In the genomic region with DNA sequence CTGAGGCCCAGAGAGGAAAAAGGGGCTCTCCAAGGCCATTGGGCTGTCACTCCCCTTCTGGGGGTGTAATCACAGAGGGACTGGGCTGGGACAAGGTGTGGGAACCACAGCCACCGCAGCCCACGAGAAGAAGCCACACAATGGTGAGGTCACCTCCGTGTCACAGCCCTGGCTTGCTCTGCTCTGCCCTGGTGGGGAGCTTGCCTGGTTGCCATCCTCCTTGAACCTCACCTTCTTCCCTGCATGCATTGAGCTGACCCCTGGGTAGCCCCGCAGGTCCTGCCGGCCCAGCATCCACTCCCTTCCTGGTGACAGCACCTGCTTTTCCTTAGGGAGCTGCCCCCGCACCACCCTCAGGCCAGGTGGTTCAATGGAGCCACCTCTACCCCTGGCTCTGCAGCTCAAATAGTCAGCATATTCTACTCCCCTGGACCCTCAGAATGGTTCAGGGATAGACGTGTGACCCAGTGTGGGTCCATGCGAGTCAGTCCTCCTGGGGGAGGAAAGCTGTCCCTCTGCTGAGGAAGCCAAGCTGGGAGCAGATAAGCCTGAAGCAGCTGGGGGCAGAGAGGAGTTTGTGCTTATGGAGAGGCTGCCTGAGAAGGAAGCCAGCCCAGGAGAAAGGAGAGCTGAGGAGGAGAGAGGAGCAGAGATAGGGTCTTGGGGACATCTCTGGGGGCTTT, we compare ENCODE assay signal across 2 cellular contexts.
TF ChIP-seq lines count a peak whose summit lies in the region.

No MANE protein-coding gene starts in this region.

TF ChIP-seq in HEK293, 187 proteins besides CTCF, POLR2A, EP300 and RAD21:
- TF ChIP-seq ZIC2 (tag by site-specific recombination; IDR thresholded peaks at IDR 0.05), result peak; percentile 94
- TF ChIP-seq GLI4 (tag by site-specific recombination; IDR thresholded peaks at IDR 0.05), result no peak
- no peak for TF ChIP-seq ZNF239 (tag by site-specific recombination; IDR thresholded peaks at IDR 0.05)
- TF ChIP-seq, protein P1, sequence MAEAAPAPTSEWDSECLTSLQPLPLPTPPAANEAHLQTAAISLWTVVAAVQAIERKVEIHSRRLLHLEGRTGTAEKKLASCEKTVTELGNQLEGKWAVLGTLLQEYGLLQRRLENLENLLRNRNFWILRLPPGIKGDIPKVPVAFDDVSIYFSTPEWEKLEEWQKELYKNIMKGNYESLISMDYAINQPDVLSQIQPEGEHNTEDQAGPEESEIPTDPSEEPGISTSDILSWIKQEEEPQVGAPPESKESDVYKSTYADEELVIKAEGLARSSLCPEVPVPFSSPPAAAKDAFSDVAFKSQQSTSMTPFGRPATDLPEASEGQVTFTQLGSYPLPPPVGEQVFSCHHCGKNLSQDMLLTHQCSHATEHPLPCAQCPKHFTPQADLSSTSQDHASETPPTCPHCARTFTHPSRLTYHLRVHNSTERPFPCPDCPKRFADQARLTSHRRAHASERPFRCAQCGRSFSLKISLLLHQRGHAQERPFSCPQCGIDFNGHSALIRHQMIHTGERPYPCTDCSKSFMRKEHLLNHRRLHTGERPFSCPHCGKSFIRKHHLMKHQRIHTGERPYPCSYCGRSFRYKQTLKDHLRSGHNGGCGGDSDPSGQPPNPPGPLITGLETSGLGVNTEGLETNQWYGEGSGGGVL (tag by site-specific recombination; IDR thresholded peaks at IDR 0.05), result no peak
- no peak for TF ChIP-seq ZNF610 (tag by site-specific recombination; IDR thresholded peaks at IDR 0.05; ENCODE audit: borderline replicate concordance)
- no peak for TF ChIP-seq ZFP41 (tag by site-specific recombination; IDR thresholded peaks at IDR 0.05; ENCODE audit: borderline replicate concordance)
- peak; percentile 85 for TF ChIP-seq GLIS1 (tag by site-specific recombination; IDR thresholded peaks at IDR 0.05)

TF ChIP-seq in GM12878, 131 proteins besides CTCF, POLR2A, EP300 and RAD21 (continues in another document):
- TF ChIP-seq PRDM15 (CRISPR knock-in tag; IDR thresholded peaks at IDR 0.05) (no peak), RBBP5 (conservative IDR thresholded peaks at IDR 0.05) (no peak), EED (IDR thresholded peaks at IDR 0.05; ENCODE audit: low read depth) (peak; percentile 34; the same call in 1 of the 2 replicates), RCOR1 (conservative IDR thresholded peaks at IDR 0.05; ENCODE audit: low read depth, low read length) (no peak), MEF2A (IDR thresholded peaks at IDR 0.05; ENCODE audit: insufficient read depth, low read depth, low read length) (no peak), NKRF (conservative IDR thresholded peaks at IDR 0.05) (no peak), HSF1 (IDR thresholded peaks at IDR 0.05; ENCODE audit: low read depth, low read length) (no peak), ETV6 (conservative IDR thresholded peaks at IDR 0.05 in 1 of 2, IDR thresholded peaks at IDR 0.05 in 1 of 2; ENCODE audit: borderline replicate concordance in 1 of 2, low read depth in 1 of 2) (no peak), BRCA1 (IDR thresholded peaks at IDR 0.05; ENCODE audit: low read depth, low read length) (no peak), ASH2L (IDR thresholded peaks at IDR 0.05; ENCODE audit: borderline replicate concordance, low read depth) (no peak), ATF7 (IDR thresholded peaks at IDR 0.05; ENCODE audit: low read depth) (peak; percentile 68; the same call in 1 of the 2 replicates), TCF7 (IDR thresholded peaks at IDR 0.05; ENCODE audit: borderline replicate concordance) (no peak), CREM (IDR thresholded peaks at IDR 0.05; ENCODE audit: low read depth) (no peak), ZSCAN29 (IDR thresholded peaks at IDR 0.05) (no peak), RB1 (IDR thresholded peaks at IDR 0.05; ENCODE audit: borderline replicate concordance) (no peak), SMAD5 (IDR thresholded peaks at IDR 0.05; ENCODE audit: low read depth) (no peak), JUND (IDR thresholded peaks at IDR 0.05; ENCODE audit: low read depth, low read length) (no peak), KLF5 (IDR thresholded peaks at IDR 0.05; ENCODE audit: partially characterized antibody) (no peak), CHD1 (IDR thresholded peaks at IDR 0.05; ENCODE audit: low read depth, low read length) (no peak), MYB (IDR thresholded peaks at IDR 0.05; ENCODE audit: borderline replicate concordance, low read depth, low read length) (no peak), ZNF207 (IDR thresholded peaks at IDR 0.05; ENCODE audit: borderline replicate concordance) (no peak), YBX1 (IDR thresholded peaks at IDR 0.05) (no peak), E4F1 (IDR thresholded peaks at IDR 0.05; ENCODE audit: borderline replicate concordance, partially characterized antibody) (no peak), NFXL1 (IDR thresholded peaks at IDR 0.05; ENCODE audit: borderline replicate concordance) (no peak), POU2F2 (IDR thresholded peaks at IDR 0.05; ENCODE audit: borderline replicate concordance, low read depth, low read length) (no peak)
- TF ChIP-seq, protein P2, sequence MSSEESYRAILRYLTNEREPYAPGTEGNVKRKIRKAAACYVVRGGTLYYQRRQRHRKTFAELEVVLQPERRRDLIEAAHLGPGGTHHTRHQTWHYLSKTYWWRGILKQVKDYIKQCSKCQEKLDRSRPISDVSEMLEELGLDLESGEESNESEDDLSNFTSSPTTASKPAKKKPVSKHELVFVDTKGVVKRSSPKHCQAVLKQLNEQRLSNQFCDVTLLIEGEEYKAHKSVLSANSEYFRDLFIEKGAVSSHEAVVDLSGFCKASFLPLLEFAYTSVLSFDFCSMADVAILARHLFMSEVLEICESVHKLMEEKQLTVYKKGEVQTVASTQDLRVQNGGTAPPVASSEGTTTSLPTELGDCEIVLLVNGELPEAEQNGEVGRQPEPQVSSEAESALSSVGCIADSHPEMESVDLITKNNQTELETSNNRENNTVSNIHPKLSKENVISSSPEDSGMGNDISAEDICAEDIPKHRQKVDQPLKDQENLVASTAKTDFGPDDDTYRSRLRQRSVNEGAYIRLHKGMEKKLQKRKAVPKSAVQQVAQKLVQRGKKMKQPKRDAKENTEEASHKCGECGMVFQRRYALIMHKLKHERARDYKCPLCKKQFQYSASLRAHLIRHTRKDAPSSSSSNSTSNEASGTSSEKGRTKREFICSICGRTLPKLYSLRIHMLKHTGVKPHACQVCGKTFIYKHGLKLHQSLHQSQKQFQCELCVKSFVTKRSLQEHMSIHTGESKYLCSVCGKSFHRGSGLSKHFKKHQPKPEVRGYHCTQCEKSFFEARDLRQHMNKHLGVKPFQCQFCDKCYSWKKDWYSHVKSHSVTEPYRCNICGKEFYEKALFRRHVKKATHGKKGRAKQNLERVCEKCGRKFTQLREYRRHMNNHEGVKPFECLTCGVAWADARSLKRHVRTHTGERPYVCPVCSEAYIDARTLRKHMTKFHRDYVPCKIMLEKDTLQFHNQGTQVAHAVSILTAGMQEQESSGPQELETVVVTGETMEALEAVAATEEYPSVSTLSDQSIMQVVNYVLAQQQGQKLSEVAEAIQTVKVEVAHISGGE (CRISPR knock-in tag; IDR thresholded peaks at IDR 0.05), result no peak
- TF ChIP-seq, protein P3, sequence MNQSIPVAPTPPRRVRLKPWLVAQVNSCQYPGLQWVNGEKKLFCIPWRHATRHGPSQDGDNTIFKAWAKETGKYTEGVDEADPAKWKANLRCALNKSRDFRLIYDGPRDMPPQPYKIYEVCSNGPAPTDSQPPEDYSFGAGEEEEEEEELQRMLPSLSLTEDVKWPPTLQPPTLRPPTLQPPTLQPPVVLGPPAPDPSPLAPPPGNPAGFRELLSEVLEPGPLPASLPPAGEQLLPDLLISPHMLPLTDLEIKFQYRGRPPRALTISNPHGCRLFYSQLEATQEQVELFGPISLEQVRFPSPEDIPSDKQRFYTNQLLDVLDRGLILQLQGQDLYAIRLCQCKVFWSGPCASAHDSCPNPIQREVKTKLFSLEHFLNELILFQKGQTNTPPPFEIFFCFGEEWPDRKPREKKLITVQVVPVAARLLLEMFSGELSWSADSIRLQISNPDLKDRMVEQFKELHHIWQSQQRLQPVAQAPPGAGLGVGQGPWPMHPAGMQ (IDR thresholded peaks at IDR 0.05; ENCODE audit: borderline replicate concordance), result no peak
- TF ChIP-seq, protein P4, sequence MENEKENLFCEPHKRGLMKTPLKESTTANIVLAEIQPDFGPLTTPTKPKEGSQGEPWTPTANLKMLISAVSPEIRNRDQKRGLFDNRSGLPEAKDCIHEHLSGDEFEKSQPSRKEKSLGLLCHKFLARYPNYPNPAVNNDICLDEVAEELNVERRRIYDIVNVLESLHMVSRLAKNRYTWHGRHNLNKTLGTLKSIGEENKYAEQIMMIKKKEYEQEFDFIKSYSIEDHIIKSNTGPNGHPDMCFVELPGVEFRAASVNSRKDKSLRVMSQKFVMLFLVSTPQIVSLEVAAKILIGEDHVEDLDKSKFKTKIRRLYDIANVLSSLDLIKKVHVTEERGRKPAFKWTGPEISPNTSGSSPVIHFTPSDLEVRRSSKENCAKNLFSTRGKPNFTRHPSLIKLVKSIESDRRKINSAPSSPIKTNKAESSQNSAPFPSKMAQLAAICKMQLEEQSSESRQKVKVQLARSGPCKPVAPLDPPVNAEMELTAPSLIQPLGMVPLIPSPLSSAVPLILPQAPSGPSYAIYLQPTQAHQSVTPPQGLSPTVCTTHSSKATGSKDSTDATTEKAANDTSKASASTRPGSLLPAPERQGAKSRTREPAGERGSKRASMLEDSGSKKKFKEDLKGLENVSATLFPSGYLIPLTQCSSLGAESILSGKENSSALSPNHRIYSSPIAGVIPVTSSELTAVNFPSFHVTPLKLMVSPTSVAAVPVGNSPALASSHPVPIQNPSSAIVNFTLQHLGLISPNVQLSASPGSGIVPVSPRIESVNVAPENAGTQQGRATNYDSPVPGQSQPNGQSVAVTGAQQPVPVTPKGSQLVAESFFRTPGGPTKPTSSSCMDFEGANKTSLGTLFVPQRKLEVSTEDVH (IDR thresholded peaks at IDR 0.05; ENCODE audit: low read depth, partially characterized antibody), result no peak
